In genomic region chr16:14284371-14284770, GRCh38 we compare ENCODE assay signal across 3 cellular contexts.
TF ChIP-seq lines count a peak whose summit lies in the region.

No MANE protein-coding gene starts in this region.

TF ChIP-seq in SK-N-SH, 30 proteins besides CTCF, POLR2A, EP300 and RAD21 (continued from another document):
- TF ChIP-seq GATA2 (CRISPR knock-in tag; IDR thresholded peaks at IDR 0.05) (no peak), TEAD4 (IDR thresholded peaks at IDR 0.05; ENCODE audit: borderline replicate concordance, insufficient read depth) (no peak), SIN3A (IDR thresholded peaks at IDR 0.05; ENCODE audit: borderline replicate concordance, low read depth, low read length) (no peak)
TF ChIP-seq in SK-N-SH: peak in this region for 0.

TF ChIP-seq in SK-N-SH treated with all-trans-retinoic acid at 6 μM for 48 hours, 23 proteins besides CTCF, POLR2A, EP300 and RAD21 (continued from another document):
- TF ChIP-seq PATZ1 (CRISPR knock-in tag; IDR thresholded peaks at IDR 0.05; ENCODE audit: borderline replicate concordance) = no peak
- TF ChIP-seq TSHZ2 (CRISPR knock-in tag; IDR thresholded peaks at IDR 0.05) = no peak
- no peak for TF ChIP-seq ZFP3 (CRISPR knock-in tag; IDR thresholded peaks at IDR 0.05)
- no peak for TF ChIP-seq TCF4 (CRISPR knock-in tag; IDR thresholded peaks at IDR 0.05; ENCODE audit: borderline replicate concordance)
- no peak for TF ChIP-seq ZFP30 (CRISPR knock-in tag; IDR thresholded peaks at IDR 0.05)
- no peak for TF ChIP-seq GLIS3 (CRISPR knock-in tag; IDR thresholded peaks at IDR 0.05)
- TF ChIP-seq OSR1 (CRISPR knock-in tag; IDR thresholded peaks at IDR 0.05) = no peak
- no peak for TF ChIP-seq CREB5 (CRISPR knock-in tag; IDR thresholded peaks at IDR 0.05; ENCODE audit: low read depth)

TF ChIP-seq in GM12878, 131 proteins besides CTCF, POLR2A, EP300 and RAD21 (continued from another document):
- TF ChIP-seq TCF3 (IDR thresholded peaks at IDR 0.05; ENCODE audit: borderline replicate concordance, insufficient read depth, low read depth, low read length) (no peak), MTA3 (IDR thresholded peaks at IDR 0.05; ENCODE audit: borderline replicate concordance, low read length) (no peak), TAF1 (IDR thresholded peaks at IDR 0.05; ENCODE audit: borderline replicate concordance, low read depth, low read length) (no peak)
